16 cellular contexts compared by ENCODE assay signal in genomic region chr1:19616489-19616888, GRCh38. TPM values are rescaled to one million over a fixed set of nuclear protein-coding genes. Genes with fewer than 3 reads are reported as not detected.
A peak's percentile ranks its signal among the peaks of the same experiment; 100 is the strongest.
DNase-seq lines count a peak whose midpoint lies in the region; TF ChIP-seq lines count a peak whose summit lies in the region.
"Had no signal": no experiment of that assay in that cellular context is flagged by ENCODE, and none has a peak within 500 bp of the region (broad histone marks: within the 10 kb centered on the region; RNA-seq: fewer than 3 reads in every experiment).

No MANE protein-coding gene starts in this region.

- DNase-seq in Caki2 (ENCODE audit: low read depth) (peak; percentile 38), LHCN-M2 (ENCODE audit: low read depth) (peak; percentile 20), colonic mucosa (no peak), left kidney (ENCODE audit: low read depth, low spot score) (peak; percentile 68), ovary (no peak), iPS-NIHi11 (ENCODE audit: low spot score) (no peak), brain microvascular endothelial cell (no peak)
- DNase-seq in stimulated activated CD4-positive, alpha-beta T cell treated with anti-CD3 and anti-CD28 coated beads, Interleukin-4, amount 100 ng/mL, for 4 hours: no peak
- DNase-seq: anterior cingulate cortex, C1 segment of cervical spinal cord, NCI-H2081 treated with DMSO at 0.1 percent for 48 hours, NCI-H69, nephron progenitor cell had no signal

- H3K4me1 ChIP-seq in colonic mucosa (peaks cover 11% of the 10 kb centered on the region), ovary (ENCODE audit: insufficient read depth) (peaks cover 14% of the 10 kb centered on the region)

- intact Hi-C loops in colonic mucosa (cut with DNase I): no loop called here
- intact Hi-C loops in ovary (cut with DNase I): no loop called here

- H3K4me3 ChIP-seq in colonic mucosa (no peak overlapping the region), ovary (no peak overlapping the region), brain microvascular endothelial cell (ENCODE audit: low read depth, low read length) (no peak overlapping the region)
- H3K4me3 ChIP-seq: GM23338, lung had no signal

- TF ChIP-seq EP300 in ovary (IDR thresholded peaks at IDR 0.05): no peak

- H3K9me3 ChIP-seq in colonic mucosa: no peaks in the 10 kb centered on the region
- H3K9me3 ChIP-seq in ovary: no peaks in the 10 kb centered on the region

- H3K27ac ChIP-seq in colonic mucosa (peak overlapping the region; percentile 1), ovary (no peak overlapping the region), brain microvascular endothelial cell (no peak overlapping the region)

- H3K27me3 ChIP-seq in colonic mucosa (no peaks in the 10 kb centered on the region), ovary (no peaks in the 10 kb centered on the region), brain microvascular endothelial cell (replicated peaks) (no peaks in the 10 kb centered on the region)

- no peak for TF ChIP-seq POLR2A in ovary (IDR thresholded peaks at IDR 0.05)

- in situ Hi-C loops in Caki2 (cut with HindIII; ENCODE audit: low pct_unique_long_range_greater_than_20kb, low sequenced_read_pairs): no loop called here
- in situ Hi-C loops in brain microvascular endothelial cell (cut with HindIII; ENCODE audit: low pct_ligation_motif_present, low sequenced_read_pairs): no loop called here

- H3K36me3 ChIP-seq in colonic mucosa: no peaks in the 10 kb centered on the region
- no peaks in the 10 kb centered on the region for H3K36me3 ChIP-seq in ovary
- H3K36me3 ChIP-seq in brain microvascular endothelial cell (replicated peaks): peaks cover 2% of the 10 kb centered on the region

- H3K9ac ChIP-seq in colonic mucosa (ENCODE audit: low read depth in 2 of 2, low read length in 2 of 2): peak overlapping the region in 1 of 2 donors; percentile 46

- TF ChIP-seq CTCF in colonic mucosa (IDR thresholded peaks at IDR 0.05) (no peak), ovary (IDR thresholded peaks at IDR 0.05) (no peak), brain microvascular endothelial cell (IDR thresholded peaks at IDR 0.05; ENCODE audit: low read depth, low read length, missing control alignments) (no peak)

- 43 to 64% (median 57%) methylated on average over 2 of the region's 2 CpGs for WGBS in ovary, 3 donors

RNA-seq across cellular contexts. Expression of gene NBL1, which starts 27.6 kb away (rescaled TPM):
- total RNA-seq in Caki2 (2014; rRNA removed; shearing (Covaris generic); ENCODE audit: low replicate concordance): 135 and 160 TPM in 2 replicates
- total RNA-seq in LHCN-M2 (2014; rRNA removed) (7.4 and 9.0 TPM in 2 replicates), colonic mucosa (100 to 1,000 TPM; 340 to 393 TPM), ovary (100 to 1,000 TPM; 217 to 852 (median 530) TPM)
- polyA plus RNA-seq in LHCN-M2 (2012): 24.1 TPM
- polyA plus RNA-seq in ovary: 100 to 1,000 TPM; 127 to 525 TPM

RNA-seq across cellular contexts. Expression of gene HTR6, which starts 48.2 kb away (rescaled TPM):
- total RNA-seq in Caki2 (2014; rRNA removed; shearing (Covaris generic); ENCODE audit: low replicate concordance): not detected in 2 replicates
- total RNA-seq in LHCN-M2 (2014; rRNA removed) (not detected in 2 replicates), colonic mucosa (not detected), ovary (not detected)
- not detected for polyA plus RNA-seq in LHCN-M2 (2012)
- polyA plus RNA-seq in ovary: not detected
- total RNA-seq: HT1080, lung had no signal
- polyA plus RNA-seq: lung had no signal

Comparison
In these comparisons a context has a peak if more than half of its experiments do, and no peak if none do; other contexts are left out.
1. DNase-seq: peak in Caki2 (single experiment), LHCN-M2 (single experiment) and left kidney (single experiment); none in colonic mucosa (single experiment), ovary (0 of 5), iPS-NIHi11 (single experiment), brain microvascular endothelial cell (single experiment) and stimulated activated CD4-positive, alpha-beta T cell treated with anti-CD3 and anti-CD28 coated beads, Interleukin-4, amount 100 ng/mL, for 4 hours (0 of 2).
2. RNA of gene NBL1, which starts 27.6 kb away (total RNA-seq): 217 to 852 TPM in ovary, 340 to 393 TPM in colonic mucosa and 135 to 160 TPM in Caki2; 7.4 to 9.0 TPM in LHCN-M2; every median in the first group is over 10 times any median in the second.